ENCODE assay signal across 13 cellular contexts in the genomic region with DNA sequence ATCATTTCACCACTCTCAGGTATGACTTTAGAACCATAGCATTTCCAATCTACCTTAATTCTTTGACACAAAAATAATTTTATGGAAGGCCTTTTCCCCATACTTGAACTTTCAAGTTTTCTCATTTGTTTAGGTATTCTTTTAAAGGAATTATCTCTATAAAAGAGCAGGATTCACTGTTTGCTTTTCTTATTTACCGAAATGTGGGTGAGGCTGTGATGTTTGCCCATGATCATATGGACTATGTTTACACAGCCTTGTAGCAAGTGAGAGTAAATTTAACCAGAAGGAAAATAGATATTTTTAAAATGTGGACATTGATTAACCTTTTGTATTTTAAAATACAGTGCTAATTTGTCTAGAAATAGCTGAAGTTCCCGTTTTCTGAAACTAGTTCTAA. TPM values are rescaled to one million over a fixed set of nuclear protein-coding genes. Genes with fewer than 3 reads are reported as not detected.
A peak's percentile ranks its signal among the peaks of the same experiment; 100 is the strongest.
DNase-seq lines count a peak whose midpoint lies in the region; ATAC-seq and TF ChIP-seq lines count a peak whose summit lies in the region.
"Had no signal": no experiment of that assay in that cellular context is flagged by ENCODE, and none has a peak within 500 bp of the region (broad histone marks: within the 10 kb centered on the region; RNA-seq: fewer than 3 reads in every experiment).

No MANE protein-coding gene starts in this region.

- H3K36me3 Mint-ChIP-seq in progenitor cell of endocrine pancreas (ENCODE audit: insufficient read depth), result peaks cover 7% of the 10 kb centered on the region

- no peaks in the 10 kb centered on the region for H3K27me3 Mint-ChIP-seq in progenitor cell of endocrine pancreas

- H3K27ac Mint-ChIP-seq in progenitor cell of endocrine pancreas, result peak overlapping the region; percentile 79

- no peaks in the 10 kb centered on the region for H3K9me3 ChIP-seq in esophagus muscularis mucosa

- TF ChIP-seq CTCF in KMS-11 (conservative IDR thresholded peaks at IDR 0.05; ENCODE audit: low read depth, low read length) (no peak), esophagus muscularis mucosa (IDR thresholded peaks at IDR 0.05) (no peak), progenitor cell of endocrine pancreas (IDR thresholded peaks at IDR 0.05; ENCODE audit: unreplicated experiment) (no peak)

- intact Hi-C loops in esophagus muscularis mucosa (cut with DNase I), result no loop called here

- no peak overlapping the region for H3K4me3 ChIP-seq in KMS-11 (IDR thresholded peaks at IDR 0.05; ENCODE audit: insufficient read depth, low read depth, low read length)
- H3K4me3 ChIP-seq in esophagus muscularis mucosa, result no peak overlapping the region

- TF ChIP-seq POLR2A in esophagus muscularis mucosa (IDR thresholded peaks at IDR 0.05; ENCODE audit: low read depth), result no peak

- H3K27me3 ChIP-seq in KMS-11 (ENCODE audit: insufficient read depth, low read depth) (no peaks in the 10 kb centered on the region), esophagus muscularis mucosa (no peaks in the 10 kb centered on the region)

- H3K4me2 ChIP-seq in KMS-11, result peak overlapping the region; percentile 11

- H3K27ac ChIP-seq in KMS-11, result peak overlapping the region; percentile 11
- H3K27ac ChIP-seq in esophagus muscularis mucosa (replicated peaks in 1 of 4), result peak overlapping the region; percentile 31 to 59 (median 46)

- H3K9me3 Mint-ChIP-seq in progenitor cell of endocrine pancreas (ENCODE audit: low read depth), result no peaks in the 10 kb centered on the region

- ATAC-seq in HG03442 (IDR thresholded peaks at IDR 0.05; ENCODE audit: unreplicated experiment), result no peak

- H3K36me3 ChIP-seq in KMS-11 (ENCODE audit: insufficient read depth) (no peaks in the 10 kb centered on the region), esophagus muscularis mucosa (peaks cover 0 to 6% (median under 1%) of the 10 kb centered on the region in 4 donors)

- DNase-seq in NCI-H510A treated with DMSO at 0.1 percent for 48 hours (lab: John Stamatoyannopoulos, UW) (peak; percentile 47), NCI-H510A (lab: John Stamatoyannopoulos, UW) (no peak), esophagus muscularis mucosa (ENCODE audit: extremely low spot score) (no peak), progenitor cell of endocrine pancreas (ENCODE audit: low spot score, unreplicated experiment) (no peak), NCI-H524 treated with DMSO at 0.1 percent for 48 hours (lab: John Stamatoyannopoulos, UW) (no peak), NCI-H1092 treated with DMSO at 0.1 percent for 48 hours (lab: John Stamatoyannopoulos, UW) (no peak)
- DNase-seq: activated T-cell treated with anti-CD3 and anti-CD28 coated beads, Interleukin-2, amount 50 U/mL, for 1 hour; DMS 273 treated with DMSO at 0.1 percent for 48 hours; hippocampal formation; NCI-H446; Right ventricle myocardium superior had no signal

- WGBS in esophagus muscularis mucosa, result 82% methylated on average over 2 of the region's 2 CpGs

- H4K20me1 ChIP-seq in KMS-11 (ENCODE audit: insufficient read depth), result no peaks in the 10 kb centered on the region

- no peak overlapping the region for H3K4me3 Mint-ChIP-seq in progenitor cell of endocrine pancreas (ENCODE audit: low read depth)

- H3K4me1 ChIP-seq in KMS-11 (ENCODE audit: low read depth, poor library complexity, severe bottlenecking) (peaks cover 38% of the 10 kb centered on the region), esophagus muscularis mucosa (peaks cover 30 to 57% (median 52%) of the 10 kb centered on the region in 4 donors)

- H3K4me1 Mint-ChIP-seq in progenitor cell of endocrine pancreas (ENCODE audit: low read depth), result peaks cover 44% of the 10 kb centered on the region

- H3K79me2 ChIP-seq in KMS-11 (ENCODE audit: insufficient read depth, low read depth), result peaks cover 63% of the 10 kb centered on the region

- no peak for TF ChIP-seq EP300 in esophagus muscularis mucosa (IDR thresholded peaks at IDR 0.05)

- H2AFZ ChIP-seq in KMS-11 (ENCODE audit: low read depth), result no peak overlapping the region

- no peak overlapping the region for H3K9ac ChIP-seq in KMS-11

RNA-seq across cellular contexts. Expression of gene CAB39, which starts 26.3 kb away (rescaled TPM):
- 100 to 1,000 TPM in 1 of 4 donors, 10 to 100 TPM in 3; 73.6 to 105 (median 83.9) TPM for total RNA-seq in esophagus muscularis mucosa
- 44.1 and 49.0 TPM in 2 replicates for total RNA-seq in progenitor cell of endocrine pancreas
